ENCODE assay signal across 8 cellular contexts in the genomic region with DNA sequence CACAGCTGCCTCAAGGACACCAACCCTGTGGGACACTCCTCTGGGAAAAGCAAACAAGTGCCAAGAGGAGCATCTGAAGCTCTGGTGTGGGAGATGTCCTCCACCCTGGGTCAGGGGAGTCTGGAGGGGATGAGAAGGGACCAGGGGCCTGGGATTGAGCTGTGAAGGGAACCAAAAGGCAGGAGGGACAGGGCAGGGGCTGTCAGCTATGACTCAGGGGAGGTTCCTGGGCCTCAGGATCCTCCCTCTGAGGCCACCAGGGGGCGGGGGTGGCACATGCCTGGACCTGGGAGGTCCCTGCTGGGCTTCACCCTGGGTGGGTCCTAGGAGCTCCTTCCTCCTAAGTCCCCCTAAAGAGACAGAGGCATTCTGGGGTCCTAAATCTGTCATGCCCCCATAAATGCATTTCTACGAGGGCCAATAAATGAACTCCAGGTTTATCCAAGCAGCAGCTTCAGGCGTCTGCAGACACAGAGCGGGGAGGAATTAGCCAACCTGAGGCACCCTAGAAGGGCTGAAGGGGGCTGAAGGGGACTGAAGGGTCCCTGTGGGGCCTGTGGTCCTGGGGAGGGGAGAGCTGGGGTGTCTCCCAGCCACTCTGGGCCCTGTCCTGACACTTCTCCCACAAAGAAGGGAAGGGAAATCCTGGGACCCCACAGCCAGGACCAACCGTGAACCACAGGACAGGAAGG. TPM values are rescaled to one million over a fixed set of nuclear protein-coding genes. Genes with fewer than 3 reads are reported as not detected.
A peak's percentile ranks its signal among the peaks of the same experiment; 100 is the strongest.
DNase-seq lines count a peak whose midpoint lies in the region; ATAC-seq and TF ChIP-seq lines count a peak whose summit lies in the region.

No MANE protein-coding gene starts in this region.

- H3K27me3 ChIP-seq in stomach: peaks cover 0 to 68% (median 6%) of the 10 kb centered on the region in 3 donors

- no peak overlapping the region for H3K27ac ChIP-seq in stomach

- H3K36me3 Mint-ChIP-seq in activated naive CD8-positive, alpha-beta T cell treated with anti-CD3 and anti-CD28 coated beads, Interleukin-2, amount 10 ng/mL, durations not matched to agents 7 days and 5 days: no peaks in the 10 kb centered on the region

- peak; percentile 59 for DNase-seq in D341Med (ENCODE audit: low spot score)
- peak; percentile 66 for DNase-seq in activated naive CD8-positive, alpha-beta T cell treated with anti-CD3 and anti-CD28 coated beads, Interleukin-2, amount 10 ng/mL, durations not matched to agents 7 days and 5 days
- DNase-seq in mucosa of descending colon: peak in 2 of 3 donors; percentile 33 to 48
- no peak for DNase-seq in SW 1271 (lab: John Stamatoyannopoulos, UW)
- DNase-seq in NCI-H748 (lab: John Stamatoyannopoulos, UW; ENCODE audit: unreplicated experiment): no peak
- no peak for DNase-seq in stomach

- H3K9me3 ChIP-seq in mucosa of descending colon (no peaks in the 10 kb centered on the region), stomach (no peaks in the 10 kb centered on the region)

- TF ChIP-seq POLR2A in stomach (IDR thresholded peaks at IDR 0.05): no peak

- POLR2A ChIA-PET in activated naive CD8-positive, alpha-beta T cell treated with anti-CD3 and anti-CD28 coated beads, Interleukin-2, amount 10 ng/mL, durations not matched to agents 7 days and 5 days (lab: Charles Lee): interaction anchor here (0.8 kb wide), 1 partner anchor 43 kb away, joined by 3 read pairs; no protein-coding TSS in a partner anchor

- H3K4me1 ChIP-seq in mucosa of descending colon (ENCODE audit: low read depth) (no peaks in the 10 kb centered on the region), stomach (no peaks in the 10 kb centered on the region)

- no peaks in the 10 kb centered on the region for H3K36me3 ChIP-seq in mucosa of descending colon (ENCODE audit: low read depth)
- H3K36me3 ChIP-seq in stomach: no peaks in the 10 kb centered on the region

- intact Hi-C loops in mucosa of descending colon (cut with DNase I, micrococcal nuclease): loop anchor here in 1 of 2 donors (5.0 kb wide), 1 partner anchor 102 kb away; no protein-coding TSS in a partner anchor
- intact Hi-C loops in stomach (cut with DNase I; ENCODE audit: low total_unique reads): loop anchor here (10.0 kb wide), 1 partner anchor 279 kb away; no protein-coding TSS in a partner anchor

- no peak overlapping the region for H3K4me3 Mint-ChIP-seq in activated naive CD8-positive, alpha-beta T cell treated with anti-CD3 and anti-CD28 coated beads, Interleukin-2, amount 10 ng/mL, durations not matched to agents 7 days and 5 days

- no peak overlapping the region for H3K27ac Mint-ChIP-seq in activated naive CD8-positive, alpha-beta T cell treated with anti-CD3 and anti-CD28 coated beads, Interleukin-2, amount 10 ng/mL, durations not matched to agents 7 days and 5 days

- ATAC-seq in activated naive CD8-positive, alpha-beta T cell treated with anti-CD3 and anti-CD28 coated beads, Interleukin-2, amount 10 ng/mL, durations not matched to agents 7 days and 5 days (ENCODE audit: low read depth): peak; percentile 87
- ATAC-seq in mucosa of descending colon (peak; percentile 62), GM21515 (IDR thresholded peaks at IDR 0.05; ENCODE audit: unreplicated experiment) (no peak)

- H3K4me3 ChIP-seq in mucosa of descending colon (no peak overlapping the region), stomach (no peak overlapping the region)

- TF ChIP-seq EP300 in stomach (IDR thresholded peaks at IDR 0.05): no peak

- H3K9me3 Mint-ChIP-seq in activated naive CD8-positive, alpha-beta T cell treated with anti-CD3 and anti-CD28 coated beads, Interleukin-2, amount 10 ng/mL, durations not matched to agents 7 days and 5 days: no peaks in the 10 kb centered on the region

- no peaks in the 10 kb centered on the region for H3K4me1 Mint-ChIP-seq in activated naive CD8-positive, alpha-beta T cell treated with anti-CD3 and anti-CD28 coated beads, Interleukin-2, amount 10 ng/mL, durations not matched to agents 7 days and 5 days

- WGBS in stomach, 5 donors: 62 to 75% (median 72%) methylated on average over 4 to 5 of the region's 5 CpGs

- peaks cover 37% of the 10 kb centered on the region for H3K27me3 Mint-ChIP-seq in activated naive CD8-positive, alpha-beta T cell treated with anti-CD3 and anti-CD28 coated beads, Interleukin-2, amount 10 ng/mL, durations not matched to agents 7 days and 5 days

- peak; percentile 46 for TF ChIP-seq CTCF in LNCAP (IDR thresholded peaks at IDR 0.05)
- peak; percentile 7 for TF ChIP-seq CTCF in mucosa of descending colon (IDR thresholded peaks at IDR 0.05)
- peak in 1 of 7 experiments; percentile 28 for TF ChIP-seq CTCF in stomach (IDR thresholded peaks at IDR 0.05)

RNA-seq across cellular contexts. Expression of a gene that starts 31.9 kb away (rescaled TPM):
- total RNA-seq in activated naive CD8-positive, alpha-beta T cell treated with anti-CD3 and anti-CD28 coated beads, Interleukin-2, amount 10 ng/mL, durations not matched to agents 7 days and 5 days: not detected
- total RNA-seq in mucosa of descending colon (10 to 100 TPM; 14.1 to 32.8 (median 16.1) TPM), stomach (10 to 100 TPM in 2 of 5 donors, 1 to 10 TPM in 1, not detected in 2; 2.0 to 53.1 (median 12.3) TPM)
- polyA plus RNA-seq in stomach: 10 to 100 TPM; 19.7 to 22.6 (median 19.8) TPM

Comparison
In these comparisons a context has a peak if more than half of its experiments do, and no peak if none do; other contexts are left out.
1. DNase-seq: peak in D341Med (single experiment), activated naive CD8-positive, alpha-beta T cell treated with anti-CD3 and anti-CD28 coated beads, Interleukin-2, amount 10 ng/mL, durations not matched to agents 7 days and 5 days (single experiment) and mucosa of descending colon (2 of 3); none in SW 1271 (0 of 2), NCI-H748 (single experiment) and stomach (single experiment).